Comparison of ENCODE assay signal across 13 cellular contexts in genomic region chr2:84257871-84258270, GRCh38.
DNase-seq lines count a peak whose midpoint lies in the region; ATAC-seq and TF ChIP-seq lines count a peak whose summit lies in the region.
"Had no signal": no experiment of that assay in that cellular context is flagged by ENCODE, and none has a peak within 500 bp of the region (broad histone marks: within the 10 kb centered on the region; RNA-seq: fewer than 3 reads in every experiment).

No MANE protein-coding gene starts in this region.

- TF ChIP-seq CTCF in C4-2B (conservative IDR thresholded peaks at IDR 0.05) (peak; percentile 35), VCaP (conservative IDR thresholded peaks at IDR 0.05) (peak; percentile 81), kidney epithelial cell (IDR thresholded peaks at IDR 0.05; ENCODE audit: insufficient read depth, low read length, poor library complexity, severe bottlenecking) (peak; percentile 50), GM10248 (IDR thresholded peaks at IDR 0.05; ENCODE audit: control extremely low read depth, extremely low read depth, low read depth, missing control alignments) (no peak)

- intact Hi-C loops in sciatic nerve (cut with DNase I): no loop called here

- no peak overlapping the region for H3K27ac ChIP-seq in C4-2B
- H3K27ac ChIP-seq in VCaP: no peak overlapping the region
- H3K27ac ChIP-seq: cardiac muscle cell had no signal

- no peaks in the 10 kb centered on the region for H3K36me3 ChIP-seq in kidney epithelial cell (ENCODE audit: control insufficient read depth, insufficient read depth, low read length)
- H3K36me3 ChIP-seq: cardiac muscle cell had no signal

- ATAC-seq in GM19328 (IDR thresholded peaks at IDR 0.05; ENCODE audit: unreplicated experiment): no peak
- ATAC-seq in sciatic nerve: no peak
- ATAC-seq: activated CD8-positive, alpha-beta T cell treated with anti-CD3 and anti-CD28 coated beads for 36 hours; T-helper 17 cell had no signal

- H3K27me3 ChIP-seq in kidney epithelial cell (ENCODE audit: control insufficient read depth, insufficient read depth, low read length): no peaks in the 10 kb centered on the region
- H3K27me3 ChIP-seq: cardiac muscle cell had no signal

- CTCF ChIA-PET in GM10248 (lab: Yijun Ruan, JAX): interaction anchor here (1.3 to 3.0 kb wide), 2 partner anchors 10 to 12 kb away, joined by 3 to 6 read pairs; no protein-coding TSS in a partner anchor

- DNase-seq in HT-29 (ENCODE audit: low spot score): peak; percentile 37
- DNase-seq in kidney epithelial cell (ENCODE audit: low read depth): no peak
- no peak for DNase-seq in sciatic nerve (ENCODE audit: low spot score)
- no peak for DNase-seq in NK-92 treated with Interleukin-12 subunit alpha and Interleukin-12 subunit beta, amount 100 ng/mL, for 24 hours (lab: John Stamatoyannopoulos, UW)
- DNase-seq in GM10248 (ENCODE audit: extremely low spot score): no peak
- DNase-seq: activated CD8-positive, alpha-beta T cell treated with anti-CD3 and anti-CD28 coated beads for 36 hours; NCI-H2029; stimulated activated CD4-positive, alpha-beta T cell treated with anti-CD3 and anti-CD28 coated beads, Interleukin-1b, Interleukin-23, amount 100 ng/mL, for 48 hours; T-helper 17 cell had no signal

- POLR2A ChIA-PET in GM10248 (lab: Yijun Ruan, JAX): no interaction called here

- no peak overlapping the region for H3K4me3 ChIP-seq in kidney epithelial cell (ENCODE audit: low read depth, low read length)
- H3K4me3 ChIP-seq: cardiac muscle cell had no signal
